Comparison of ENCODE assay signal across 12 cellular contexts in the genomic region with DNA sequence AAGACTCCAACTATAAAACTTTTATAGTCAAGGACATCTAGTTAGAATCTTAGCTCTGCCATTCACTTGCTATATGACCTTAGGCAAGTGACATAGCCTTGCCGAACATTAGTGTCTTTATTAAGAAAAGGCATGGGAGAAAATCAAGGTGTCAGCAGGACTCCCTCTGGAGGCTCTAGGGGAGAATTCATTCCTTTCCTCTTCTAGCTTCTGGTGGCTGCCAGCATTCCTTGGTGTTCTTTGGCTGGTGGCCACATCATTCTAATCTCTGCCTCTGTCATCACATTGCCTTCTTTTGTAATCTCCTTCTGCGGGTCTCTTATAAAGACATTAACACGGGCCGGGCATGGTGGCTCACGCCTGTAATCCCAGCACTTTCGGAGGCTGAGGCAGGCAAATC.
DNase-seq lines count a peak whose midpoint lies in the region; ATAC-seq, FAIRE-seq and TF ChIP-seq lines count a peak whose summit lies in the region.
"Had no signal": no experiment of that assay in that cellular context is flagged by ENCODE, and none has a peak within 500 bp of the region (broad histone marks: within the 10 kb centered on the region; RNA-seq: fewer than 3 reads in every experiment).

No MANE protein-coding gene starts in this region.

- no peaks in the 10 kb centered on the region for H3K27me3 Mint-ChIP-seq in naive thymus-derived CD4-positive, alpha-beta T cell

- no peak overlapping the region for H3K27ac ChIP-seq in hepatocyte
- no peak overlapping the region for H3K27ac ChIP-seq in tibial nerve
- H3K27ac ChIP-seq in naive thymus-derived CD4-positive, alpha-beta T cell (ENCODE audit: low read depth, low read length): no peak overlapping the region
- H3K27ac ChIP-seq: lower lobe of right lung, SJSA1 had no signal

- no peak for FAIRE-seq in RCC 7860 (lab: Jason Lieb, UNC)
- FAIRE-seq: frontal cortex had no signal

- H3K36me3 ChIP-seq in hepatocyte (replicated peaks; ENCODE audit: insufficient read depth, low read depth) (no peaks in the 10 kb centered on the region), tibial nerve (no peaks in the 10 kb centered on the region)
- no peaks in the 10 kb centered on the region for H3K36me3 ChIP-seq in naive thymus-derived CD4-positive, alpha-beta T cell (ENCODE audit: control insufficient read depth in 2 of 3, insufficient read depth in 3 of 3, low read length in 3 of 3)
- H3K36me3 ChIP-seq: lower lobe of right lung, SJSA1 had no signal

- H3K4me1 Mint-ChIP-seq in naive thymus-derived CD4-positive, alpha-beta T cell: no peaks in the 10 kb centered on the region

- TF ChIP-seq POLR2A in tibial nerve (IDR thresholded peaks at IDR 0.05): no peak

- H3K4me3 Mint-ChIP-seq in naive thymus-derived CD4-positive, alpha-beta T cell: no peak overlapping the region

- H3K27me3 ChIP-seq in hepatocyte: no peaks in the 10 kb centered on the region
- H3K27me3 ChIP-seq in tibial nerve: no peaks in the 10 kb centered on the region
- H3K27me3 ChIP-seq in naive thymus-derived CD4-positive, alpha-beta T cell (ENCODE audit: control insufficient read depth in 2 of 2, insufficient read depth in 2 of 2, low read length in 2 of 2): no peaks in the 10 kb centered on the region
- H3K27me3 ChIP-seq: SJSA1 had no signal

- TF ChIP-seq EP300 in tibial nerve (IDR thresholded peaks at IDR 0.05): no peak

- no peak overlapping the region for H3K27ac Mint-ChIP-seq in naive thymus-derived CD4-positive, alpha-beta T cell

- DNase-seq in A172 (ENCODE audit: low spot score) (peak; percentile 31), ELF-1 (ENCODE audit: low read depth, low spot score) (peak; percentile 27), RCC 7860 (ENCODE audit: low spot score) (peak; percentile 5), hepatocyte (ENCODE audit: low spot score) (peak; percentile 7), tibial nerve (ENCODE audit: low spot score in 2 of 2) (no peak)
- DNase-seq in naive thymus-derived CD4-positive, alpha-beta T cell: no peak
- DNase-seq: lower lobe of right lung, NCI-H1694 had no signal

- H3K4me3 ChIP-seq in hepatocyte (no peak overlapping the region), tibial nerve (no peak overlapping the region)
- no peak overlapping the region for H3K4me3 ChIP-seq in naive thymus-derived CD4-positive, alpha-beta T cell (ENCODE audit: low read length)
- H3K4me3 ChIP-seq: lower lobe of right lung, SJSA1 had no signal

- no peaks in the 10 kb centered on the region for H3K9me2 ChIP-seq in hepatocyte (replicated peaks; ENCODE audit: insufficient read depth)

- CTCF ChIA-PET in naive thymus-derived CD4-positive, alpha-beta T cell (lab: Charles Lee): no interaction called here

- H3K4me1 ChIP-seq in hepatocyte (ENCODE audit: insufficient read depth) (no peaks in the 10 kb centered on the region), tibial nerve (no peaks in the 10 kb centered on the region)
- H3K4me1 ChIP-seq in naive thymus-derived CD4-positive, alpha-beta T cell (ENCODE audit: control insufficient read depth in 2 of 2, insufficient read depth in 2 of 2, low read length in 2 of 2): no peaks in the 10 kb centered on the region
- H3K4me1 ChIP-seq: lower lobe of right lung, SJSA1 had no signal

- POLR2A ChIA-PET in naive thymus-derived CD4-positive, alpha-beta T cell (lab: Charles Lee): no interaction called here

- ATAC-seq in HG02610 (IDR thresholded peaks at IDR 0.05; ENCODE audit: unreplicated experiment) (no peak), GM21367 (IDR thresholded peaks at IDR 0.05; ENCODE audit: unreplicated experiment) (no peak)
- no peak for ATAC-seq in naive thymus-derived CD4-positive, alpha-beta T cell
- ATAC-seq: lower lobe of right lung had no signal

- no peaks in the 10 kb centered on the region for H3K9me3 ChIP-seq in hepatocyte (ENCODE audit: low read depth)
- H3K9me3 ChIP-seq in tibial nerve: no peaks in the 10 kb centered on the region
- no peaks in the 10 kb centered on the region for H3K9me3 ChIP-seq in naive thymus-derived CD4-positive, alpha-beta T cell (ENCODE audit: control insufficient read depth in 2 of 3, low read length in 3 of 3)
- H3K9me3 ChIP-seq: lower lobe of right lung, SJSA1 had no signal

- H2AFZ ChIP-seq in hepatocyte: no peak overlapping the region

- intact Hi-C loops in naive thymus-derived CD4-positive, alpha-beta T cell (cut with micrococcal nuclease): loop anchor here in 1 of 2 donors (5.0 kb wide), 1 partner anchor 264 kb away; no protein-coding TSS in a partner anchor

- no peaks in the 10 kb centered on the region for H3K36me3 Mint-ChIP-seq in naive thymus-derived CD4-positive, alpha-beta T cell

- peaks cover 0 to 4% (median 0%) of the 10 kb centered on the region in 11 donors for H3K9me3 Mint-ChIP-seq in naive thymus-derived CD4-positive, alpha-beta T cell

- no peak overlapping the region for H3K4me2 ChIP-seq in hepatocyte

- peak; percentile 26 for TF ChIP-seq CTCF in hepatocyte (IDR thresholded peaks at IDR 0.05; ENCODE audit: poor library complexity)
- no peak for TF ChIP-seq CTCF in tibial nerve (IDR thresholded peaks at IDR 0.05)

- no peaks in the 10 kb centered on the region for H3K79me2 ChIP-seq in hepatocyte

- 79% methylated on average over 6 of the region's 6 CpGs for WGBS in hepatocyte (ENCODE audit: low lambda C conversion rate, missing lambda C conversion rate)
- WGBS in tibial nerve, 2 donors: 74 to 75% methylated on average over 6 of the region's 6 CpGs

- no peaks in the 10 kb centered on the region for H4K20me1 ChIP-seq in hepatocyte (ENCODE audit: insufficient read depth, poor library complexity, severe bottlenecking)

Comparison
In these comparisons a context has a peak if more than half of its experiments do, and no peak if none do; other contexts are left out.
1. DNase-seq: peak in A172 (single experiment), ELF-1 (single experiment), RCC 7860 (single experiment) and hepatocyte (single experiment); none in tibial nerve (0 of 2) and naive thymus-derived CD4-positive, alpha-beta T cell (0 of 9).